Comparison of ENCODE assay signal across 25 cellular contexts in the genomic region with DNA sequence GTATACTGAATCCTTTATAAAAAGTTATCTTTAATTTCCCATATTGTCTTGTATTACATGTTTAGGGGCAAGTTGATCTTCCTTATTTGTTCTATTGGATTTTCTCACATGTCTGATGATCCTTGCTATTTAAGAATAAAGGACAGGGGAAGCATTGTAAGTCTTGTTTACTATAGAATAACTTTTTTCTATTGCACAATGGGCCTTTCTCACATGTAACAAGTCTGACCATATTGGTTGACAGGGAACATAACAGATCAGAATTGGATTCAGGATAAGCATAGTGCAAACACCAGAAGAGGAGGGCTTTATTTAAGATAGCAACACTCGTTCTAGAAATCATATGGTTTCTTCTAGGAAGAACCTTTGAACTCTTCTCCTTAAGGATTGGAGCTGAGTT.
"Had no signal": no experiment of that assay in that cellular context is flagged by ENCODE, and none has a peak within 500 bp of the region (broad histone marks: within the 10 kb centered on the region; RNA-seq: fewer than 3 reads in every experiment).

No MANE protein-coding gene starts in this region.

- H3K4me3 ChIP-seq: coronary artery, dorsolateral prefrontal cortex, esophagus squamous epithelium, gastroesophageal sphincter, heart left ventricle, hepatocyte, left lung, lower lobe of right lung, mucosa of descending colon had no signal

- FAIRE-seq: colon, endothelial cell of umbilical vein, islet of Langerhans, keratinocyte had no signal

- DNase-seq: dermis blood vessel endothelial cell; dorsolateral prefrontal cortex; effector CD4-positive, alpha-beta T cell; effector memory CD4-positive, alpha-beta T cell; erythroblast; esophagus squamous epithelium; foreskin fibroblast; heart left ventricle; hypothalamus; immature natural killer cell; left cardiac atrium; left lung; left ventricle myocardium superior; lower lobe of right lung; mesenchymal stem cell; mucosa of descending colon; naive B cell; naive thymus-derived CD8-positive, alpha-beta T cell had no signal
